1 cellular context compared by ENCODE assay signal in the genomic region with DNA sequence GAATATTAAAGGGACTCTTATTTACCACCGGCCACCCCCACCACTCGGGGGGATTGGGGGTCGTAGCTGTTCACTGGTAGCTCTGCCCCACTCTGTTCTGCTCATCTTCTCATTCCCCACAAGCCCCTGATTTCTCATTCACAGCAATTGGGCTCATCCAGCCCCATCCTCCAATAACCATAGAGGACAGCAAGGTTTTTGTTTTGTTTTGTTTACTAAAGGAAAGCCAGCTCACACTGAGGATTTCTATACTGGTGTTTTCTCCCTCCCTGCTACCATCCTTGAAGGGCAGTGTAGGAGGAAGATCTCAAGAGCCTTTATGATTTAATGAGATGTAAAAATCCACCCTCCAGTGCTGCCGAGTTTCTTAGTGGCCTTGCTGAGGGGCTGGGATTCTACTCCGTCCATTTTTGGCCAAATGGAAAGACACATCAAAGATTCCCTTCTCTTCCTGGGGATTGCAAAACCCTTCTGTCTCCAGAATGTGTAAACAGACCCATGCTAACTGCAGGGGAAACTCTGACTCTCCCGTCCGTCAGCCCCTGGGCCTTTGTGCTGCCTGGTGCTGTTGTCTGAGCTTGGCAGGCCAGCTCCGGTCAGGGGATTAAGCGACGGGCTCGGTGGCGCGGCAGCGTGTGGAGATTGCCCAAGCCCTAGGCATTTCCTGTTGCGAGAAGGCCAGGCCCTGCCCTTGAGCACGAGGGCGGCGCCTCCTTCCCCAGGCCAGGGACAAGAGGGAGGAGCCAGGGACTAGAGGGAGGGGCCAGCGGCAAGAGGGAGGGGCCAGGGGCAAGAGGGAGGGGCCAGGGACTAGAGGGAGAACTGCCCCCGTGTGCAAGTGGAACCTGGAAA.
TF ChIP-seq lines count a peak whose summit lies in the region.

No MANE protein-coding gene starts in this region.

TF ChIP-seq in HepG2, 621 proteins besides CTCF, POLR2A, EP300 and RAD21 (continued from another document and continues in another):
- TF ChIP-seq, protein P1, sequence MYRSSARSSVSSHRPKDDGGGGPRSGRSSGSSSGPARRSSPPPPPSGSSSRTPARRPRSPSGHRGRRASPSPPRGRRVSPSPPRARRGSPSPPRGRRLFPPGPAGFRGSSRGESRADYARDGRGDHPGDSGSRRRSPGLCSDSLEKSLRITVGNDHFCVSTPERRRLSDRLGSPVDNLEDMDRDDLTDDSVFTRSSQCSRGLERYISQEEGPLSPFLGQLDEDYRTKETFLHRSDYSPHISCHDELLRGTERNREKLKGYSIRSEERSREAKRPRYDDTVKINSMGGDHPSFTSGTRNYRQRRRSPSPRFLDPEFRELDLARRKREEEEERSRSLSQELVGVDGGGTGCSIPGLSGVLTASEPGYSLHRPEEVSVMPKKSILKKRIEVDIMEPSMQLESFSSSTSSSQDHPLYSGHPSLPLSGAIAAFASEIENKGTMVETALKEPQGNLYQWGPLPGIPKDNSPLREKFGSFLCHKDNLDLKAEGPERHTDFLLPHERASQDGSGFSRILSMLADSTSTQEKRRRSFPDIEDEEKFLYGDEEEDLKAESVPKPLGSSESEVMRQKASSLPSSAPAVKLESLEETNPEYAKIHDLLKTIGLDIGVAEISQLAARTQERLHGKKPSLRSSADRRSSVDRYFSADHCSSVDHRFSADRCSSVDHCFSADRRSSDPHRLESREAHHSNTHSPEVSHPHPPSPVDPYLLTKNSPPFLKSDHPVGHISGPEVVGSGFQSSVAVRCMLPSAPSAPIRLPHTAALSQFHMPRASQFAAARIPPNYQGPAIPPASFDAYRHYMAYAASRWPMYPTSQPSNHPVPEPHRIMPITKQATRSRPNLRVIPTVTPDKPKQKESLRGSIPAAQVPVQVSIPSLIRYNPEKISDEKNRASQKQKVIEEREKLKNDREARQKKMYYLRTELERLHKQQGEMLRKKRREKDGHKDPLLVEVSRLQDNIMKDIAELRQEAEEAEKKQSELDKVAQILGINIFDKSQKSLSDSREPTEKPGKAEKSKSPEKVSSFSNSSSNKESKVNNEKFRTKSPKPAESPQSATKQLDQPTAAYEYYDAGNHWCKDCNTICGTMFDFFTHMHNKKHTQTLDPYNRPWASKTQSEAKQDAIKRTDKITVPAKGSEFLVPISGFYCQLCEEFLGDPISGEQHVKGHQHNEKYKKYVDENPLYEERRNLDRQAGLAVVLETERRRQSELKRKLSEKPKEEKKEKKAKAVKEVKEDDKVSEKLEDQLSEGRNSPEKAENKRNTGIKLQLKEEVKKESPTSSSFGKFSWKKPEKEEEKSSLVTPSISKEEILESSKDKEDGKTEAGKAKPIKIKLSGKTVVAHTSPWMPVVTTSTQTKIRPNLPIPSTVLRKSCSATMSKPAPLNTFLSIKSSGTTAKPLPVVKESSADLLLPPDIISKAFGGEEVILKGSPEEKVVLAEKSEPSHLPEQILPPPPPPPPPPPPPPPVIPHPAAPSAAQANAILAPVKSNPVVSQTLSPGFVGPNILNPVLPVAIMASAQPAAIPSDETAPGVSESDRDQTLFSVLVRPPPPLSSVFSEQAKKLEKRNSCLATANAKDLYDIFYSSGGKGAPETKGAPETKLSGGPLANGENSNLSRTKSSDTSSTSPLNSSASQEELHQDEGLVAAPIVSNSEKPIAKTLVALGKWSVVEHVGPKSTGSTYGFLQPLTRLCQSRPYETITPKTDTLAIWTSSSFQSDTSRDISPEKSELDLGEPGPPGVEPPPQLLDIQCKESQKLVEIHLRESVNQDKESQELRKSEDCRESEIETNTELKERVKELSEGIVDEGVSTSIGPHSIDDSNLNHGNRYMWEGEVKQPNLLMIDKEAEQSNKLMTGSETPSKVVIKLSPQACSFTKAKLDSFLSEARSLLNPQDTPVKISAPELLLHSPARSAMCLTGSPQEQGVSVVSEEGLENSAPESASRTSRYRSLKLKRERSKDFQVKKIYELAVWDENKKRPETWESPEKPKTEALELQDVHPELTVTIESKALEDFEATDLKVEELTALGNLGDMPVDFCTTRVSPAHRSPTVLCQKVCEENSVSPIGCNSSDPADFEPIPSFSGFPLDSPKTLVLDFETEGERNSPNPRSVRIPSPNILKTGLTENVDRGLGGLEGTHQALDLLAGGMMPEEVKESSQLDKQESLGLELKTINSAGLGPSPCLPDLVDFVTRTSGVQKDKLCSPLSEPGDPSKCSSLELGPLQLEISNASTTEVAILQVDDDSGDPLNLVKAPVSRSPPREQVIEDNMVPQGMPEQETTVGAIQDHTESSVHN (CRISPR knock-in tag; IDR thresholded peaks at IDR 0.05) = peak; percentile 96; the same call in 1 of the 2 replicates
- TF ChIP-seq MED1 (CRISPR knock-in tag; IDR thresholded peaks at IDR 0.05) (peak; percentile 99), ZMYM2 (CRISPR knock-in tag; IDR thresholded peaks at IDR 0.05) (peak; percentile 98), MAFK (conservative IDR thresholded peaks at IDR 0.05 in 1 of 2, IDR thresholded peaks at IDR 0.05 in 1 of 2; ENCODE audit: low read length in 2 of 2) (no peak), SOX5 (CRISPR knock-in tag; IDR thresholded peaks at IDR 0.05; ENCODE audit: borderline replicate concordance) (peak; percentile 97), ZNF878 (CRISPR knock-in tag; IDR thresholded peaks at IDR 0.05) (peak; percentile 97), SYNCRIP (IDR thresholded peaks at IDR 0.05; ENCODE audit: insufficient read depth, low read depth, low read length) (no peak), SETDB1 (CRISPR knock-in tag; IDR thresholded peaks at IDR 0.05; ENCODE audit: borderline replicate concordance) (no peak), SRF (IDR thresholded peaks at IDR 0.05; ENCODE audit: low read depth, low read length) (peak; percentile 81), HDAC2 (CRISPR knock-in tag; IDR thresholded peaks at IDR 0.05) (peak; percentile 100), ZNF224 (CRISPR knock-in tag; IDR thresholded peaks at IDR 0.05) (no peak; the same call in 1 of the 2 replicates), NFKB2 (CRISPR knock-in tag; IDR thresholded peaks at IDR 0.05; ENCODE audit: borderline replicate concordance) (peak; percentile 96; the same call in 1 of the 2 replicates), MZF1 (CRISPR knock-in tag; IDR thresholded peaks at IDR 0.05; ENCODE audit: borderline replicate concordance) (peak; percentile 86; the same call in 1 of the 2 replicates), SIX4 (CRISPR knock-in tag; IDR thresholded peaks at IDR 0.05) (peak; percentile 82), ZNF644 (CRISPR knock-in tag; IDR thresholded peaks at IDR 0.05; ENCODE audit: low read depth) (peak; percentile 97), ZNF337 (CRISPR knock-in tag; IDR thresholded peaks at IDR 0.05; ENCODE audit: borderline replicate concordance, low read depth) (peak; percentile 99), ZNF451 (CRISPR knock-in tag; IDR thresholded peaks at IDR 0.05) (peak; percentile 94), ZBTB21 (CRISPR knock-in tag; IDR thresholded peaks at IDR 0.05) (peak; percentile 56; the same call in 1 of the 2 replicates), IKZF4 (CRISPR knock-in tag; IDR thresholded peaks at IDR 0.05; ENCODE audit: borderline replicate concordance, low read depth, not compliant biosample characterization) (peak; percentile 73), HOXA5 (CRISPR knock-in tag; IDR thresholded peaks at IDR 0.05) (peak; percentile 91; the same call in 1 of the 2 replicates), ZNF547 (CRISPR knock-in tag; IDR thresholded peaks at IDR 0.05) (peak; percentile 94), SAFB2 (CRISPR knock-in tag; IDR thresholded peaks at IDR 0.05; ENCODE audit: borderline replicate concordance, low read depth) (peak; percentile 98; the same call in 1 of the 2 replicates), SMAD3 (CRISPR knock-in tag; IDR thresholded peaks at IDR 0.05) (peak; percentile 99), ZNF260 (CRISPR knock-in tag; IDR thresholded peaks at IDR 0.05; ENCODE audit: borderline replicate concordance, low read depth) (no peak), MTF2 (CRISPR knock-in tag; IDR thresholded peaks at IDR 0.05; ENCODE audit: borderline replicate concordance) (peak; percentile 96; the same call in 1 of the 2 replicates), ZNF263 (CRISPR knock-in tag; IDR thresholded peaks at IDR 0.05) (peak; percentile 76), CEBPB (IDR thresholded peaks at IDR 0.05; ENCODE audit: borderline replicate concordance, low read depth, low read length) (peak; percentile 98), MIER3 (CRISPR knock-in tag; IDR thresholded peaks at IDR 0.05; ENCODE audit: borderline replicate concordance) (peak; percentile 100), NFYC (CRISPR knock-in tag; IDR thresholded peaks at IDR 0.05) (peak; percentile 55; the same call in 1 of the 2 replicates), ZNF841 (CRISPR knock-in tag; IDR thresholded peaks at IDR 0.05; ENCODE audit: borderline replicate concordance) (no peak), MBNL3 (CRISPR knock-in tag; conservative IDR thresholded peaks at IDR 0.05) (no peak)
- TF ChIP-seq, protein P2, sequence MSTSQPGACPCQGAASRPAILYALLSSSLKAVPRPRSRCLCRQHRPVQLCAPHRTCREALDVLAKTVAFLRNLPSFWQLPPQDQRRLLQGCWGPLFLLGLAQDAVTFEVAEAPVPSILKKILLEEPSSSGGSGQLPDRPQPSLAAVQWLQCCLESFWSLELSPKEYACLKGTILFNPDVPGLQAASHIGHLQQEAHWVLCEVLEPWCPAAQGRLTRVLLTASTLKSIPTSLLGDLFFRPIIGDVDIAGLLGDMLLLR (CRISPR knock-in tag; IDR thresholded peaks at IDR 0.05) = peak; percentile 97
- TF ChIP-seq, protein P3, sequence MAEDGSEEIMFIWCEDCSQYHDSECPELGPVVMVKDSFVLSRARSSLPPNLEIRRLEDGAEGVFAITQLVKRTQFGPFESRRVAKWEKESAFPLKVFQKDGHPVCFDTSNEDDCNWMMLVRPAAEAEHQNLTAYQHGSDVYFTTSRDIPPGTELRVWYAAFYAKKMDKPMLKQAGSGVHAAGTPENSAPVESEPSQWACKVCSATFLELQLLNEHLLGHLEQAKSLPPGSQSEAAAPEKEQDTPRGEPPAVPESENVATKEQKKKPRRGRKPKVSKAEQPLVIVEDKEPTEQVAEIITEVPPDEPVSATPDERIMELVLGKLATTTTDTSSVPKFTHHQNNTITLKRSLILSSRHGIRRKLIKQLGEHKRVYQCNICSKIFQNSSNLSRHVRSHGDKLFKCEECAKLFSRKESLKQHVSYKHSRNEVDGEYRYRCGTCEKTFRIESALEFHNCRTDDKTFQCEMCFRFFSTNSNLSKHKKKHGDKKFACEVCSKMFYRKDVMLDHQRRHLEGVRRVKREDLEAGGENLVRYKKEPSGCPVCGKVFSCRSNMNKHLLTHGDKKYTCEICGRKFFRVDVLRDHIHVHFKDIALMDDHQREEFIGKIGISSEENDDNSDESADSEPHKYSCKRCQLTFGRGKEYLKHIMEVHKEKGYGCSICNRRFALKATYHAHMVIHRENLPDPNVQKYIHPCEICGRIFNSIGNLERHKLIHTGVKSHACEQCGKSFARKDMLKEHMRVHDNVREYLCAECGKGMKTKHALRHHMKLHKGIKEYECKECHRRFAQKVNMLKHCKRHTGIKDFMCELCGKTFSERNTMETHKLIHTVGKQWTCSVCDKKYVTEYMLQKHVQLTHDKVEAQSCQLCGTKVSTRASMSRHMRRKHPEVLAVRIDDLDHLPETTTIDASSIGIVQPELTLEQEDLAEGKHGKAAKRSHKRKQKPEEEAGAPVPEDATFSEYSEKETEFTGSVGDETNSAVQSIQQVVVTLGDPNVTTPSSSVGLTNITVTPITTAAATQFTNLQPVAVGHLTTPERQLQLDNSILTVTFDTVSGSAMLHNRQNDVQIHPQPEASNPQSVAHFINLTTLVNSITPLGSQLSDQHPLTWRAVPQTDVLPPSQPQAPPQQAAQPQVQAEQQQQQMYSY (CRISPR knock-in tag; IDR thresholded peaks at IDR 0.05) = no peak
- TF ChIP-seq, protein P4, sequence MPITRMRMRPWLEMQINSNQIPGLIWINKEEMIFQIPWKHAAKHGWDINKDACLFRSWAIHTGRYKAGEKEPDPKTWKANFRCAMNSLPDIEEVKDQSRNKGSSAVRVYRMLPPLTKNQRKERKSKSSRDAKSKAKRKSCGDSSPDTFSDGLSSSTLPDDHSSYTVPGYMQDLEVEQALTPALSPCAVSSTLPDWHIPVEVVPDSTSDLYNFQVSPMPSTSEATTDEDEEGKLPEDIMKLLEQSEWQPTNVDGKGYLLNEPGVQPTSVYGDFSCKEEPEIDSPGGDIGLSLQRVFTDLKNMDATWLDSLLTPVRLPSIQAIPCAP (CRISPR knock-in tag; IDR thresholded peaks at IDR 0.05; ENCODE audit: low read depth) = 0 out of 2 replicates have a peak, but pooled peaks have one; percentile 79
- TF ChIP-seq, protein P5, sequence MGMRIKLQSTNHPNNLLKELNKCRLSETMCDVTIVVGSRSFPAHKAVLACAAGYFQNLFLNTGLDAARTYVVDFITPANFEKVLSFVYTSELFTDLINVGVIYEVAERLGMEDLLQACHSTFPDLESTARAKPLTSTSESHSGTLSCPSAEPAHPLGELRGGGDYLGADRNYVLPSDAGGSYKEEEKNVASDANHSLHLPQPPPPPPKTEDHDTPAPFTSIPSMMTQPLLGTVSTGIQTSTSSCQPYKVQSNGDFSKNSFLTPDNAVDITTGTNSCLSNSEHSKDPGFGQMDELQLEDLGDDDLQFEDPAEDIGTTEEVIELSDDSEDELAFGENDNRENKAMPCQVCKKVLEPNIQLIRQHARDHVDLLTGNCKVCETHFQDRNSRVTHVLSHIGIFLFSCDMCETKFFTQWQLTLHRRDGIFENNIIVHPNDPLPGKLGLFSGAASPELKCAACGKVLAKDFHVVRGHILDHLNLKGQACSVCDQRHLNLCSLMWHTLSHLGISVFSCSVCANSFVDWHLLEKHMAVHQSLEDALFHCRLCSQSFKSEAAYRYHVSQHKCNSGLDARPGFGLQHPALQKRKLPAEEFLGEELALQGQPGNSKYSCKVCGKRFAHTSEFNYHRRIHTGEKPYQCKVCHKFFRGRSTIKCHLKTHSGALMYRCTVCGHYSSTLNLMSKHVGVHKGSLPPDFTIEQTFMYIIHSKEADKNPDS (CRISPR knock-in tag; IDR thresholded peaks at IDR 0.05) = peak; percentile 88; the same call in 1 of the 2 replicates
- TF ChIP-seq, protein P6, sequence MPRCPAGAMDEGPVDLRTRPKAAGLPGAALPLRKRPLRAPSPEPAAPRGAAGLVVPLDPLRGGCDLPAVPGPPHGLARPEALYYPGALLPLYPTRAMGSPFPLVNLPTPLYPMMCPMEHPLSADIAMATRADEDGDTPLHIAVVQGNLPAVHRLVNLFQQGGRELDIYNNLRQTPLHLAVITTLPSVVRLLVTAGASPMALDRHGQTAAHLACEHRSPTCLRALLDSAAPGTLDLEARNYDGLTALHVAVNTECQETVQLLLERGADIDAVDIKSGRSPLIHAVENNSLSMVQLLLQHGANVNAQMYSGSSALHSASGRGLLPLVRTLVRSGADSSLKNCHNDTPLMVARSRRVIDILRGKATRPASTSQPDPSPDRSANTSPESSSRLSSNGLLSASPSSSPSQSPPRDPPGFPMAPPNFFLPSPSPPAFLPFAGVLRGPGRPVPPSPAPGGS (CRISPR knock-in tag; IDR thresholded peaks at IDR 0.05) = peak; percentile 93
- TF ChIP-seq, protein P7, sequence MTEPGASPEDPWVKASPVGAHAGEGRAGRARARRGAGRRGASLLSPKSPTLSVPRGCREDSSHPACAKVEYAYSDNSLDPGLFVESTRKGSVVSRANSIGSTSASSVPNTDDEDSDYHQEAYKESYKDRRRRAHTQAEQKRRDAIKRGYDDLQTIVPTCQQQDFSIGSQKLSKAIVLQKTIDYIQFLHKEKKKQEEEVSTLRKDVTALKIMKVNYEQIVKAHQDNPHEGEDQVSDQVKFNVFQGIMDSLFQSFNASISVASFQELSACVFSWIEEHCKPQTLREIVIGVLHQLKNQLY (CRISPR knock-in tag; IDR thresholded peaks at IDR 0.05) = peak; percentile 97
